ENCODE assay signal across 6 cellular contexts in the genomic region with DNA sequence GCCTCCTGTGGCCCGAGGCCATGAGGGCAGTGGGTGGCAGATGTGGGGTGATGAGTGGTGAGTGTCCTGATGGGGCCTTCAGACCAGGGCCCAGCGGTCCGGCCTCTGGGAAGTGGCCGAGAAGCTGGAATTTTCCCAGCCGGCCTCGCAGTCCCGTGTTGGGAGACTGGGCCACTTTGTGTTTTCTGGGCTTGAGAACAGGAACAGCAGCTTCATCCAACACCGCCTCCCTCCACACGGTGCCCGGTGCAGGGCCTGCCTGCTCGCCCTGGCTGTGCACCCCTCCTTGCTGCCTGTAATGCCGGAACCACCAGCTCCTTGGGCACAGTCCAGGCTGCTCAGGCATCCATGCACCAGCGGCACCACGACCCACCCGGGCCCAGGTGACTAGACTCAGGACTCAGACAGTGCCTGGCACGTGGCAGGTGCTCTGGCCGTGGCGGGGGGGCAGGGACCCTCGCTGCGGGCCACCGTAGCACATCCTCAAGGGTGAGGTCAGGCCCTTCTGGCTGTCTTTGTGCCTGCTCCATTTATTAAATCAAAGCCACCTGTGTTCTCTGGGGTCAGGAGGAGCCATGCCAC.
DNase-seq lines count a peak whose midpoint lies in the region; ATAC-seq and TF ChIP-seq lines count a peak whose summit lies in the region.
"Not testable (repeated sequence)": the region's sequence is repeated elsewhere in the genome, so short reads cannot be mapped to it uniquely, and the experiment has no call there.

No MANE protein-coding gene starts in this region.

- not testable (repeated sequence) for H3K9me3 ChIP-seq in RWPE2 (ENCODE audit: severe bottlenecking); lower lobe of right lung; aorta (ENCODE audit: control insufficient read depth, low read length)

- DNase-seq in CD14-positive monocyte (ENCODE audit: low spot score) (peak; percentile 21), RWPE2 (ENCODE audit: low spot score) (peak; percentile 39), Right ventricle myocardium superior (peak; percentile 22), lower lobe of right lung (peak; percentile 22), posterior vena cava (ENCODE audit: low spot score) (peak; percentile 70), aorta (peak; percentile 40 to 62)

- not testable (repeated sequence) for H3K27ac Mint-ChIP-seq in CD14-positive monocyte

- H3K36me3 Mint-ChIP-seq in CD14-positive monocyte: not testable (repeated sequence)

- not testable (repeated sequence) for H3K27me3 ChIP-seq in RWPE2 (ENCODE audit: insufficient read depth, poor library complexity, severe bottlenecking); lower lobe of right lung (ENCODE audit: low read depth); aorta (ENCODE audit: control insufficient read depth in 1 of 2, insufficient read depth in 2 of 2, low read length in 1 of 2)

- TF ChIP-seq CTCF in CD14-positive monocyte (IDR thresholded peaks at IDR 0.05); RWPE2 (IDR thresholded peaks at IDR 0.05; ENCODE audit: poor library complexity, severe bottlenecking); lower lobe of right lung (IDR thresholded peaks at IDR 0.05): not testable (repeated sequence)

- H3K4me1 ChIP-seq in RWPE2 (ENCODE audit: insufficient read depth, poor library complexity, severe bottlenecking); lower lobe of right lung; aorta (ENCODE audit: control insufficient read depth in 1 of 2, insufficient read depth in 2 of 2, low read length in 2 of 2): not testable (repeated sequence)

- not testable (repeated sequence) for H3K36me3 ChIP-seq in RWPE2 (ENCODE audit: low read depth); lower lobe of right lung; aorta (ENCODE audit: control insufficient read depth in 1 of 2, insufficient read depth in 2 of 2, low read length in 1 of 2)

- 80 to 82% methylated on average over 20 to 21 of the region's 21 CpGs for WGBS in aorta, 2 donors

- not testable (repeated sequence) for H3K4me3 ChIP-seq in RWPE2 (ENCODE audit: severe bottlenecking); lower lobe of right lung; aorta (ENCODE audit: low read length in 2 of 2)

- intact Hi-C loops in CD14-positive monocyte (cut with micrococcal nuclease); Right ventricle myocardium superior (cut with DNase I); lower lobe of right lung (cut with DNase I); posterior vena cava (cut with DNase I); aorta (cut with DNase I): not testable (repeated sequence)

- ATAC-seq in RWPE2 (ENCODE audit: low read depth); Right ventricle myocardium superior (ENCODE audit: poor library complexity); lower lobe of right lung; aorta (ENCODE audit: low FRiP score): not testable (repeated sequence)

- H3K9me3 Mint-ChIP-seq in CD14-positive monocyte: not testable (repeated sequence)

- not testable (repeated sequence) for H3K4me1 Mint-ChIP-seq in CD14-positive monocyte

- not testable (repeated sequence) for H3K27me3 Mint-ChIP-seq in CD14-positive monocyte (ENCODE audit: low read depth in 3 of 3)

- not testable (repeated sequence) for H3K4me3 Mint-ChIP-seq in CD14-positive monocyte

- not testable (repeated sequence) for H3K27ac ChIP-seq in RWPE2 (ENCODE audit: poor library complexity, severe bottlenecking); lower lobe of right lung; aorta (ENCODE audit: low read depth in 1 of 2, low read length in 2 of 2)
